Comparison of ENCODE assay signal across 19 cellular contexts in the genomic region with DNA sequence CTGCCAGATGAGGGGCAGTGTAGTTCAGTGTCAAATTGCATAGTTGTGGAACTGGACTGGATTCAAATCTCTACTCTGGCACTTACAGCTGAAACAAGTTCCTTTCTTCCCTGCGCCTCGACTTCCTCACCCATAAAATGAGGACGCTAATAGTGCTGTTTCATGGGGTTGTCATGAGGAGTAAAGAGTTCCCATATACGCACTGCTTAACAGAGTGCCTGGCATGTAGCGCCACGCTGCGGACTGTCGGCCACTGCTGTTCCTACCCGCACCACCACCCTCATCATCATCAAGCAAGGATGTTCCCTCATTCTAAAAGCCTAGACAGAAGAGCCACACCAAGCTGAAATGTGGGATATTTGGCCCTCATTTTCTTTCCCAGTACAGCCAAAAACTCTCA.
DNase-seq lines count a peak whose midpoint lies in the region; ATAC-seq and TF ChIP-seq lines count a peak whose summit lies in the region.
"Had no signal": no experiment of that assay in that cellular context is flagged by ENCODE, and none has a peak within 500 bp of the region (broad histone marks: within the 10 kb centered on the region; RNA-seq: fewer than 3 reads in every experiment).

No MANE protein-coding gene starts in this region.

- no peak for TF ChIP-seq POLR2A in gastroesophageal sphincter (IDR thresholded peaks at IDR 0.05)

- H3K79me2 ChIP-seq in DND-41 (ENCODE audit: insufficient read depth, low read length): no peaks in the 10 kb centered on the region

- peaks cover 53% of the 10 kb centered on the region for H3K4me1 Mint-ChIP-seq in T-helper 2 cell treated with Interferon-gamma antibody and Interleukin-4, amounts not matched to agents 5 μg/mL and 100 μg/mL, for 36 hours (ENCODE audit: low read depth)

- H3K27me3 ChIP-seq in DND-41 (ENCODE audit: insufficient read depth, low read length, poor library complexity) (no peaks in the 10 kb centered on the region), gastroesophageal sphincter (no peaks in the 10 kb centered on the region)
- H3K27me3 ChIP-seq: pancreas, Peyer's patch had no signal

- H3K36me3 ChIP-seq in DND-41 (ENCODE audit: insufficient read depth, low read length): no peaks in the 10 kb centered on the region
- no peaks in the 10 kb centered on the region for H3K36me3 ChIP-seq in gastroesophageal sphincter
- H3K36me3 ChIP-seq: pancreas, Peyer's patch had no signal

- H3K9ac ChIP-seq in DND-41 (ENCODE audit: low read depth, low read length): no peak overlapping the region

- H3K4me2 ChIP-seq in DND-41 (ENCODE audit: insufficient read depth, low read length): 0 out of 2 replicates have a peak overlapping the region, but pooled peaks have one; percentile 19
- H3K4me2 ChIP-seq: smooth muscle cell had no signal

- no peak; the same call in 2 of the 3 replicates for ATAC-seq in DND-41 (ENCODE audit: insufficient read depth, low read depth)
- peak; percentile 61 for ATAC-seq in gastroesophageal sphincter
- ATAC-seq in omental fat pad (ENCODE audit: low FRiP score): peak; percentile 32

- peaks cover 4% of the 10 kb centered on the region for H3K27me3 Mint-ChIP-seq in T-helper 2 cell treated with Interferon-gamma antibody and Interleukin-4, amounts not matched to agents 5 μg/mL and 100 μg/mL, for 36 hours (ENCODE audit: low read depth)

- no peak overlapping the region for H3K27ac ChIP-seq in DND-41 (ENCODE audit: low read length)
- H3K27ac ChIP-seq in gastroesophageal sphincter: no peak overlapping the region
- H3K27ac ChIP-seq: HL-60, pancreas, Peyer's patch had no signal

- H3K9me3 ChIP-seq in DND-41 (ENCODE audit: insufficient read depth, low read length, severe bottlenecking) (no peaks in the 10 kb centered on the region), gastroesophageal sphincter (no peaks in the 10 kb centered on the region)
- H3K9me3 ChIP-seq: pancreas, Peyer's patch had no signal

- no peak for DNase-seq in T-helper 2 cell treated with Interferon-gamma antibody and Interleukin-4, amounts not matched to agents 5 μg/mL and 100 μg/mL, for 36 hours (ENCODE audit: low spot score)
- DNase-seq in T-helper 2 cell (no peak), DND-41 (no peak), omental fat pad (ENCODE audit: low spot score) (no peak), AG08396 (ENCODE audit: low spot score) (no peak), NCI-H2227 (lab: John Stamatoyannopoulos, UW; ENCODE audit: unreplicated experiment) (no peak), foreskin melanocyte (no peak)
- DNase-seq: activated effector memory CD4-positive, alpha-beta T cell treated with anti-CD3 and anti-CD28 coated beads, Interleukin-2, amount 50 U/mL, for 16 hours; GOT3; NCI-H1048; NCI-H2107; NCI-H774; pancreas; Peyer's patch; stimulated activated naive CD4-positive, alpha-beta T cell; trophoblast cell had no signal

- peak overlapping the region; percentile 87 for H3K27ac Mint-ChIP-seq in T-helper 2 cell treated with Interferon-gamma antibody and Interleukin-4, amounts not matched to agents 5 μg/mL and 100 μg/mL, for 36 hours

- 78 to 94% methylated on average over 3 to 7 of the region's 9 CpGs for WGBS in gastroesophageal sphincter (ENCODE audit: low coverage in 1 of 2), 2 donors

- peaks cover 3% of the 10 kb centered on the region for H3K9me3 Mint-ChIP-seq in T-helper 2 cell treated with Interferon-gamma antibody and Interleukin-4, amounts not matched to agents 5 μg/mL and 100 μg/mL, for 36 hours

- TF ChIP-seq CTCF in DND-41 (IDR thresholded peaks at IDR 0.05; ENCODE audit: borderline replicate concordance, extremely low read depth, low read length, poor library complexity, severe bottlenecking) (no peak), gastroesophageal sphincter (IDR thresholded peaks at IDR 0.05) (no peak), omental fat pad (IDR thresholded peaks at IDR 0.05) (no peak)

- TF ChIP-seq EP300 in gastroesophageal sphincter (IDR thresholded peaks at IDR 0.05): no peak

- H2AFZ ChIP-seq in DND-41 (ENCODE audit: low read depth, low read length): no peak overlapping the region

- peak overlapping the region; percentile 67 for H3K4me3 Mint-ChIP-seq in T-helper 2 cell treated with Interferon-gamma antibody and Interleukin-4, amounts not matched to agents 5 μg/mL and 100 μg/mL, for 36 hours

- peaks cover 16% of the 10 kb centered on the region for H3K4me1 ChIP-seq in DND-41 (ENCODE audit: insufficient read depth, low read length)
- no peaks in the 10 kb centered on the region for H3K4me1 ChIP-seq in gastroesophageal sphincter
- H3K4me1 ChIP-seq: pancreas, Peyer's patch had no signal

- no peaks in the 10 kb centered on the region for H4K20me1 ChIP-seq in DND-41 (ENCODE audit: insufficient read depth, low read length)

- peaks cover 14% of the 10 kb centered on the region for H3K36me3 Mint-ChIP-seq in T-helper 2 cell treated with Interferon-gamma antibody and Interleukin-4, amounts not matched to agents 5 μg/mL and 100 μg/mL, for 36 hours (ENCODE audit: low read depth)

- H3K4me3 ChIP-seq in DND-41 (ENCODE audit: low read depth in 1 of 2, low read length in 2 of 2) (no peak overlapping the region), gastroesophageal sphincter (no peak overlapping the region)
- H3K4me3 ChIP-seq: pancreas, Peyer's patch, smooth muscle cell had no signal
